1 cellular context compared by ENCODE assay signal in the genomic region with DNA sequence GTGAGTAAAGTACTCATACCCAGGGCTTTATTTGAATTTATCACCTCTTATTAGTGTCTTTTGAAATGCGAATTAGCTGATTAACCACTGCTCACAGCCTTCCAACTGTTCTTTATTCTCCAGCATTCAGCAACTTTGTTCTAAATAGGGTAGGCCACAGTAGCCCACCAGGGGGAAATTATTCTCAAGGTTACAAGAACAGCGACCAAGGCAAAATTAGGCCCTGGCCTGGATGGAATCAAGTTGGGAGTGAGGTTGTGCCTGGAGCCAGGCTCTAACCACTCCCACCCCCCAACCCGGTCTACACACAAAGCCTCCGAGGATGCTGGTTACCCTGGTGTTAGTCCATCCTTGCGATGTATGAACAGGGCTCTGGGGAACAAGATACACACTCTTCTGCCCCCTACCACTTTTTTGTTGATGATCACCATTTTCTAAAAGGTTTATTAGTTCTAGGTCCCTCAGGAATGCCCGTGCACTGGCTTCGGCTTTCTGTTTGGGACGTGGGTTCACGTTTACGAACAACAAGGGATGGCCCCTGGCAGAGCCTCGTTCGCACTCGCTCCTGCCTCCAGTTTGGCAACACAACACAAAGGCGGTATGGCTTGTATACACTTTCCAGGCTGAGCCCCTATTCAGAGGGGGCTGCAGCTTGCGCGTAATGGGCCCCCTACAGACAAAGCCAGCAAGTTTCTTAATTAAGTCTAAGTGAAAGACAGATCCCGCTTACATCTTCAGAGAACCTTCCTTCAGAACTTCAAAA.
TF ChIP-seq lines count a peak whose summit lies in the region.

No MANE protein-coding gene starts in this region.

TF ChIP-seq in H1, 55 proteins besides CTCF, POLR2A, EP300 and RAD21:
- TF ChIP-seq, protein P1, sequence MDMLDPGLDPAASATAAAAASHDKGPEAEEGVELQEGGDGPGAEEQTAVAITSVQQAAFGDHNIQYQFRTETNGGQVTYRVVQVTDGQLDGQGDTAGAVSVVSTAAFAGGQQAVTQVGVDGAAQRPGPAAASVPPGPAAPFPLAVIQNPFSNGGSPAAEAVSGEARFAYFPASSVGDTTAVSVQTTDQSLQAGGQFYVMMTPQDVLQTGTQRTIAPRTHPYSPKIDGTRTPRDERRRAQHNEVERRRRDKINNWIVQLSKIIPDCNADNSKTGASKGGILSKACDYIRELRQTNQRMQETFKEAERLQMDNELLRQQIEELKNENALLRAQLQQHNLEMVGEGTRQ (IDR thresholded peaks at IDR 0.05; ENCODE audit: low read length): no peak
- no peak for TF ChIP-seq RNF2 (IDR thresholded peaks at IDR 0.05; ENCODE audit: borderline replicate concordance, low read depth, low read length, missing control alignments, poor library complexity, severe bottlenecking)
- TF ChIP-seq JUN (IDR thresholded peaks at IDR 0.05; ENCODE audit: low read depth, low read length): no peak
- no peak for TF ChIP-seq SIX5 (IDR thresholded peaks at IDR 0.05; ENCODE audit: low read depth, low read length)
- no peak for TF ChIP-seq BRCA1 (IDR thresholded peaks at IDR 0.05; ENCODE audit: low read depth, low read length)
- TF ChIP-seq NANOG (IDR thresholded peaks at IDR 0.05; ENCODE audit: insufficient read depth, low read depth, low read length, poor library complexity, severe bottlenecking): peak; percentile 46
